ENCODE assay signal across 8 cellular contexts in genomic region chr14:72516936-72517408, GRCh38.
DNase-seq lines count a peak whose midpoint lies in the region; ATAC-seq and TF ChIP-seq lines count a peak whose summit lies in the region.

No MANE protein-coding gene starts in this region.

- H3K4me1 ChIP-seq in adipocyte (ENCODE audit: control insufficient read depth, insufficient read depth, low read length) = peaks cover 21% of the 10 kb centered on the region

- ATAC-seq in left ventricle myocardium superior = peak; percentile 75
- no peak for ATAC-seq in GM21576 (IDR thresholded peaks at IDR 0.05; ENCODE audit: unreplicated experiment)
- ATAC-seq in GM18907 (IDR thresholded peaks at IDR 0.05; ENCODE audit: unreplicated experiment) = no peak

- no peaks in the 10 kb centered on the region for H3K9me2 ChIP-seq in SU-DHL-6 (replicated peaks; ENCODE audit: insufficient read depth, low read length)

- H3F3A ChIP-seq in SU-DHL-6 (ENCODE audit: insufficient read depth) = peaks cover 50% of the 10 kb centered on the region

- H3K79me2 ChIP-seq in SU-DHL-6 (ENCODE audit: insufficient read depth, low read length) = no peaks in the 10 kb centered on the region

- TF ChIP-seq CTCF in SU-DHL-6 (IDR thresholded peaks at IDR 0.05; ENCODE audit: insufficient read depth, low read length, poor library complexity, severe bottlenecking) = peak; percentile 73
- TF ChIP-seq CTCF in retinal pigment epithelial cell (conservative IDR thresholded peaks at IDR 0.05; ENCODE audit: low read depth, low read length) = peak; percentile 91

- intact Hi-C loops in left ventricle myocardium superior (cut with micrococcal nuclease) = loop anchor here (2.0 to 5.0 kb wide), 2 partner anchors 385 to 432 kb away; no protein-coding TSS in a partner anchor

- peak overlapping the region; percentile 28 for H3K4me3 ChIP-seq in SU-DHL-6 (ENCODE audit: insufficient read depth, low read length, poor library complexity, severe bottlenecking)
- H3K4me3 ChIP-seq in adipocyte (ENCODE audit: low read length) = peak overlapping the region; percentile 41
- H3K4me3 ChIP-seq in retinal pigment epithelial cell (ENCODE audit: low read length) = no peak overlapping the region

- H3K4me2 ChIP-seq in SU-DHL-6 (ENCODE audit: low read depth, low read length, poor library complexity, severe bottlenecking) = peak overlapping the region; percentile 88

- H3K27me3 ChIP-seq in SU-DHL-6 (ENCODE audit: low read length) (no peaks in the 10 kb centered on the region), adipocyte (replicated peaks; ENCODE audit: control insufficient read depth, insufficient read depth, low read length) (peaks cover 1% of the 10 kb centered on the region)

- H3K9ac ChIP-seq in SU-DHL-6 (ENCODE audit: low read length) = peak overlapping the region; percentile 62
- H3K9ac ChIP-seq in adipocyte (ENCODE audit: low read length) = no peak overlapping the region

- peak overlapping the region; percentile 70 for H2AFZ ChIP-seq in SU-DHL-6 (ENCODE audit: low read depth, low read length, severe bottlenecking)

- peak overlapping the region; percentile 67 for H3K27ac ChIP-seq in KOPT-K1 (ENCODE audit: low read depth, low read length, poor library complexity, severe bottlenecking)
- peak overlapping the region; percentile 99 for H3K27ac ChIP-seq in SU-DHL-6 (ENCODE audit: low read depth, low read length)

- H4K20me1 ChIP-seq in SU-DHL-6 (ENCODE audit: low read depth, low read length) = no peaks in the 10 kb centered on the region

- H3K9me3 ChIP-seq in KOPT-K1 (ENCODE audit: insufficient read depth, low read length, poor library complexity, severe bottlenecking) (no peaks in the 10 kb centered on the region), SU-DHL-6 (ENCODE audit: insufficient read depth, low read length) (peaks cover 6% of the 10 kb centered on the region; the same call in 1 of the 2 replicates), adipocyte (ENCODE audit: control insufficient read depth, low read length) (peaks cover 5% of the 10 kb centered on the region)

- DNase-seq in DMS114 treated with DMSO at 0.1 percent for 48 hours (lab: John Stamatoyannopoulos, UW; ENCODE audit: unreplicated experiment) = peak; percentile 22
- DNase-seq in adipocyte (ENCODE audit: low read depth) = peak; percentile 91
- DNase-seq in left ventricle myocardium superior = peak; percentile 56
- peak; percentile 25 for DNase-seq in retinal pigment epithelial cell (ENCODE audit: low read depth)

- H3K36me3 ChIP-seq in KOPT-K1 (ENCODE audit: insufficient read depth, low read length) (no peaks in the 10 kb centered on the region), SU-DHL-6 (ENCODE audit: low read length) (peaks cover 5% of the 10 kb centered on the region), adipocyte (ENCODE audit: control insufficient read depth, insufficient read depth, low read length, severe bottlenecking) (no peaks in the 10 kb centered on the region)

Comparison
In these comparisons a context has a peak if more than half of its experiments do, and no peak if none do; other contexts are left out.
1. DNase-seq: peak in every context shown above with its lines; median percentile 91 in adipocyte; 56 in left ventricle myocardium superior; 25 in retinal pigment epithelial cell; 22 in DMS114 treated with DMSO at 0.1 percent for 48 hours.